21 cellular contexts compared by ENCODE assay signal in the genomic region with DNA sequence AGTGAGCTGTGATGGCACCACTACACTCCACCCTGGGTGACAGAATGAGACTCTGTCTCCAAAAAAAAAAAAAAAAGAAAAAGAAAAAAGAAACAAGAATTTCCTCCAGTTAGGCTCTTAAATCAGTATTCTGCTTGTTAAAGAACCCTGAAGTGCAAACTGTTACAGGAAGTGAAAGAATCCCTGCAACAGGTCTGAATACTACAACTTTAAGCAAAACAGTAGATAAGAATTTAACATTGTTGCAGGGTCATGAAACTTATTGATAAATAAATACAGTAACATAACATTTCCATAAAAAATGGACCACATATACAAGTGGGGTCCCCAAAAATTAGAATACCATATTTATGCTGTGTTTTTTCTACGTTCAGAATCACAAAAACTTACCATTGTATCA. TPM values are rescaled to one million over a fixed set of nuclear protein-coding genes. Genes with fewer than 3 reads are reported as not detected.
A peak's percentile ranks its signal among the peaks of the same experiment; 100 is the strongest.
DNase-seq lines count a peak whose midpoint lies in the region; ATAC-seq and TF ChIP-seq lines count a peak whose summit lies in the region.
"Had no signal": no experiment of that assay in that cellular context is flagged by ENCODE, and none has a peak within 500 bp of the region (broad histone marks: within the 10 kb centered on the region; RNA-seq: fewer than 3 reads in every experiment).

No MANE protein-coding gene starts in this region.

- H3K36me3 ChIP-seq in SK-N-MC (ENCODE audit: insufficient read depth, low read length) (peaks cover 12% of the 10 kb centered on the region), right atrium auricular region (no peaks in the 10 kb centered on the region), OCI-LY7 (ENCODE audit: insufficient read depth, low read length) (peaks cover 84% of the 10 kb centered on the region), WERI-Rb-1 (no peaks in the 10 kb centered on the region; the same call in 1 of the 2 replicates)

- H2AFZ ChIP-seq in OCI-LY7 (ENCODE audit: low read length): no peak overlapping the region
- H2AFZ ChIP-seq: GM23338 had no signal

- DNase-seq in NOMO-1 treated with DMSO at 0.1 percent for 48 hours (lab: John Stamatoyannopoulos, UW; ENCODE audit: unreplicated experiment): peak; percentile 2
- DNase-seq in NOMO-1 treated with dmso at 0.1 percent for 144 hours (lab: John Stamatoyannopoulos, UW; ENCODE audit: unreplicated experiment): no peak
- no peak for DNase-seq in SK-N-MC (ENCODE audit: low read depth, low spot score)
- DNase-seq in memory B cell (ENCODE audit: low spot score in 2 of 2): no peak
- no peak for DNase-seq in right atrium auricular region (ENCODE audit: low spot score)
- no peak for DNase-seq in OCI-LY7 (ENCODE audit: low spot score)
- DNase-seq in WERI-Rb-1: no peak
- DNase-seq: 8988T; CD4-positive, CD25-positive, alpha-beta regulatory T cell; CD8-positive, alpha-beta memory T cell; COR-L47; DMS 273 treated with DMSO at 0.1 percent for 48 hours; DMS53; DND-41; EL; HCEC 1CT; HFFc6 had no signal

- no peaks in the 10 kb centered on the region for H3K4me1 ChIP-seq in right atrium auricular region
- H3K4me1 ChIP-seq in OCI-LY7 (ENCODE audit: insufficient read depth, low read length, poor library complexity, severe bottlenecking): peaks cover 4% of the 10 kb centered on the region

- 0 out of 2 replicates have a peak, but pooled peaks cover 15% of the 10 kb centered on the region for H4K20me1 ChIP-seq in OCI-LY7 (ENCODE audit: insufficient read depth, low read length)

- TF ChIP-seq CTCF in right atrium auricular region (IDR thresholded peaks at IDR 0.05): no peak
- TF ChIP-seq CTCF in OCI-LY7 (conservative IDR thresholded peaks at IDR 0.05; ENCODE audit: low read length): no peak
- no peak for TF ChIP-seq CTCF in WERI-Rb-1 (IDR thresholded peaks at IDR 0.05; ENCODE audit: low read depth, low read length)

- no TSS peak for BruUV-seq in OCI-LY7 (replicated peaks; lab: Mats Ljungman, UMichigan)

- H3K9me2 ChIP-seq in OCI-LY7 (ENCODE audit: insufficient read depth, low read length): no peaks in the 10 kb centered on the region

- peak; percentile 71 for ATAC-seq in memory B cell (ENCODE audit: low read depth)
- ATAC-seq in HG03108 (IDR thresholded peaks at IDR 0.05; ENCODE audit: unreplicated experiment): no peak
- ATAC-seq: GM23338, HepG2 had no signal

- H3K27ac ChIP-seq in SK-N-MC: 0 out of 2 replicates have a peak overlapping the region, but pooled peaks have one; percentile 49
- H3K27ac ChIP-seq in right atrium auricular region: no peak overlapping the region
- H3K27ac ChIP-seq in OCI-LY7 (ENCODE audit: low read depth, low read length, poor library complexity, severe bottlenecking): no peak overlapping the region
- H3K27ac ChIP-seq in WERI-Rb-1: no peak overlapping the region
- H3K27ac ChIP-seq: BLaER1 treated with 17β-estradiol and CSF1 and Interleukin-3, amounts not matched to agents 10 nM and 100 nM had no signal

- POLR2A ChIA-PET in OCI-LY7 (lab: Charles Lee): interaction anchor here (1.0 to 1.2 kb wide), 3 partner anchors 10 to 71 kb away, joined by 3 to 4 read pairs (median 4); a partner anchor contains a TSS

- H3K79me2 ChIP-seq in OCI-LY7 (ENCODE audit: insufficient read depth, low read depth, low read length): peaks cover 96% of the 10 kb centered on the region

- CTCF ChIA-PET in OCI-LY7 (lab: Charles Lee; ENCODE audit: unreplicated experiment): no interaction called here

- H3K4me1 Mint-ChIP-seq in memory B cell: peaks cover 24% of the 10 kb centered on the region
- H3K4me1 Mint-ChIP-seq: GM23338 had no signal

- H3K27me3 ChIP-seq in right atrium auricular region (no peaks in the 10 kb centered on the region), WERI-Rb-1 (ENCODE audit: insufficient read depth, low read depth, severe bottlenecking) (no peaks in the 10 kb centered on the region)
- H3K27me3 ChIP-seq: BLaER1 treated with 17β-estradiol and CSF1 and Interleukin-3, amounts not matched to agents 10 nM and 100 nM had no signal

- H3K27me3 Mint-ChIP-seq in memory B cell: no peaks in the 10 kb centered on the region
- H3K27me3 Mint-ChIP-seq: CD4-positive, CD25-positive, alpha-beta regulatory T cell; CD8-positive, alpha-beta memory T cell had no signal

- peaks cover 8% of the 10 kb centered on the region; the same call in 1 of the 2 replicates for H3K9me3 ChIP-seq in SK-N-MC (ENCODE audit: low read depth, low read length)
- no peaks in the 10 kb centered on the region for H3K9me3 ChIP-seq in right atrium auricular region
- H3K9me3 ChIP-seq in OCI-LY7 (ENCODE audit: low read length): peaks cover 22% of the 10 kb centered on the region; the same call in 1 of the 2 replicates
- H3K9me3 ChIP-seq in WERI-Rb-1 (ENCODE audit: severe bottlenecking): peaks cover 8% of the 10 kb centered on the region

- H3K9me3 Mint-ChIP-seq in memory B cell: peaks cover 12% of the 10 kb centered on the region
- H3K9me3 Mint-ChIP-seq: GM23338 had no signal

- H3K4me2 ChIP-seq in OCI-LY7 (ENCODE audit: low read length): no peak overlapping the region
- H3K4me2 ChIP-seq: BLaER1 treated with 17β-estradiol and CSF1 and Interleukin-3, amounts not matched to agents 10 nM and 100 nM; GM23338 had no signal

- intact Hi-C loops in OCI-LY7 (cut with micrococcal nuclease; ENCODE audit: unreplicated experiment): no loop called here

- H3K27ac Mint-ChIP-seq in memory B cell: no peak overlapping the region
- H3K27ac Mint-ChIP-seq: CD4-positive, CD25-positive, alpha-beta regulatory T cell; GM23338; HFFc6 had no signal

- no peak overlapping the region for H3K4me3 ChIP-seq in SK-N-MC
- no peak overlapping the region for H3K4me3 ChIP-seq in right atrium auricular region
- no peak overlapping the region for H3K4me3 ChIP-seq in OCI-LY7 (ENCODE audit: low read depth, low read length, poor library complexity, severe bottlenecking)
- no peak overlapping the region for H3K4me3 ChIP-seq in WERI-Rb-1 (ENCODE audit: low read depth, low read length)
- H3K4me3 ChIP-seq: BLaER1 treated with 17β-estradiol and CSF1 and Interleukin-3, amounts not matched to agents 10 nM and 100 nM; GM23338 had no signal

- no peak overlapping the region for H3K9ac ChIP-seq in SK-N-MC (ENCODE audit: insufficient read length)
- H3K9ac ChIP-seq: BLaER1 treated with 17β-estradiol and CSF1 and Interleukin-3, amounts not matched to agents 10 nM and 100 nM had no signal

- no peak overlapping the region for H3K4me3 Mint-ChIP-seq in memory B cell
- H3K4me3 Mint-ChIP-seq: CD4-positive, CD25-positive, alpha-beta regulatory T cell; CD8-positive, alpha-beta memory T cell; GM23338; HFFc6 had no signal

- peaks cover 52% of the 10 kb centered on the region for H3K36me3 Mint-ChIP-seq in memory B cell

RNA-seq across cellular contexts. Expression of a gene that starts 35.8 kb away (rescaled TPM):
- 10 to 100 TPM; 23.9 to 24.0 TPM for total RNA-seq in right atrium auricular region
- total RNA-seq in OCI-LY7 (2014; rRNA removed; shearing (Covaris generic)): 39.0 and 48.7 TPM in 2 replicates
- 128 and 147 TPM in 2 replicates for total RNA-seq in OCI-LY7 (2022)
